In the genomic region with DNA sequence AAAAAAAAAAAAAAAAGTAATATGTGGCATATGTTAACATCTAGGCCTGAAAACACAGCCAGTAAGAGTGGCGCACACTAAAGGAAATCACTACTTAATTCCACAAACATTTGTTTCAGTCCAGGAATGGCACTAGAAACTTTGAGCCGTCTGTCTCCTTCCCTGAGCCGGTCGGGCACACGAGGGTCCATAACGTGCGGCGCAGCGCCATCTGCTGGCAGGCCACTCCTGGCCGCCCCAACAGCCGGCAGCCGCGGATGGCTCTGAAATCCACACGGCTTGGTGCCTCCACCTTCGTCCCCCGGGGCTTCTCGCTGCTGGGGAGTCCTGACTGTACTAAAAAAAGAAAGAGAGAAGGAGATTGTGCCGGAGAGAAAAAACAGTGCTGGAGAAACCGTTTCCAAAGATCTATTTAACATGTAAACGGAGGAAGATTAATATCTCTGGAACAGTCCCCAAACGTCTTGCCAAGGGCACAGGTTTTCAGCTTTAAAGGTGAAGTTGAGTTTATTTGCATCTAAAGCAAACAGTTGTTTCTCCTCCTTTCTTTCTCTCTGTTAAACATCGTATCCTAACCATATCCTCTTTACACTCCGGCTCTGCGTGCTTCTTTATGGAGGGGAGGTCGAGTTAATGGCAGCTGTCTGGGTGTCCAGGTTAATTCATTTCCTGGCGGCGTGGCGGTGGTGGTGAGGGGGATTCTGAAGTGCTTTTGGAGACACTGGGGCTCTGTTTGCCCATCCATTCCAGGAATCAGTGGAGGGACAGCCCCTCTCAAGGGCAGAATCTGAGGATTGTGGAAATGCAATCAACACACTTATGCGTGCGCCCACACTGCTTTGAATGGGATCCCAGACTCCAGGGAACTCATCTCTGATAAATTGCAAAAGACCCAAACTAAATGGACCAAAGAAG, we compare ENCODE assay signal across 8 cellular contexts.
DNase-seq lines count a peak whose midpoint lies in the region; ATAC-seq and TF ChIP-seq lines count a peak whose summit lies in the region.

No MANE protein-coding gene starts in this region.

- no peak overlapping the region for H3K4me3 Mint-ChIP-seq in osteocyte (ENCODE audit: unreplicated experiment)

- no peaks in the 10 kb centered on the region for H3K36me3 Mint-ChIP-seq in osteocyte (ENCODE audit: unreplicated experiment)

- H3K9me3 Mint-ChIP-seq in osteocyte (ENCODE audit: unreplicated experiment): no peaks in the 10 kb centered on the region

- ATAC-seq in GM19438 (IDR thresholded peaks at IDR 0.05; ENCODE audit: low read depth, unreplicated experiment) (peak; percentile 92), HG03520 (IDR thresholded peaks at IDR 0.05; ENCODE audit: unreplicated experiment) (peak; percentile 76), foreskin keratinocyte (peak; percentile 92), HG03108 (IDR thresholded peaks at IDR 0.05; ENCODE audit: unreplicated experiment) (no peak)

- DNase-seq in DMS114 treated with DMSO at 0.1 percent for 48 hours (lab: John Stamatoyannopoulos, UW; ENCODE audit: unreplicated experiment): peak; percentile 65
- DNase-seq in NCI-H69 (lab: John Stamatoyannopoulos, UW): peak; percentile 68
- DNase-seq in activated T-cell treated with anti-CD3 and anti-CD28 coated beads for 48 hours (ENCODE audit: low read depth): peak; percentile 54
- peak; percentile 3 to 37 for DNase-seq in foreskin keratinocyte
- DNase-seq in osteocyte (ENCODE audit: extremely low spot score, unreplicated experiment): peak; percentile 92

- H3K4me1 Mint-ChIP-seq in osteocyte (ENCODE audit: unreplicated experiment): peaks cover 5% of the 10 kb centered on the region

- H3K27me3 ChIP-seq in foreskin keratinocyte: peaks cover 58% of the 10 kb centered on the region

- peak; percentile 92 for TF ChIP-seq CTCF in foreskin keratinocyte (conservative IDR thresholded peaks at IDR 0.05)
- peak; percentile 94 for TF ChIP-seq CTCF in osteocyte (IDR thresholded peaks at IDR 0.05)

- no peak overlapping the region for H3K27ac ChIP-seq in foreskin keratinocyte

- peaks cover 30% of the 10 kb centered on the region for H3K27me3 Mint-ChIP-seq in osteocyte (ENCODE audit: unreplicated experiment)

- no peak overlapping the region for H3K27ac Mint-ChIP-seq in osteocyte (ENCODE audit: unreplicated experiment)

- H3K4me1 ChIP-seq in foreskin keratinocyte: no peaks in the 10 kb centered on the region

Comparison
In these comparisons a context has a peak if more than half of its experiments do, and no peak if none do; other contexts are left out.
1. DNase-seq: peak in every context shown above with its lines; median percentile 92 in osteocyte; 68 in NCI-H69; 65 in DMS114 treated with DMSO at 0.1 percent for 48 hours; 54 in activated T-cell treated with anti-CD3 and anti-CD28 coated beads for 48 hours; 20 in foreskin keratinocyte.